29 cellular contexts compared by ENCODE assay signal in the genomic region with DNA sequence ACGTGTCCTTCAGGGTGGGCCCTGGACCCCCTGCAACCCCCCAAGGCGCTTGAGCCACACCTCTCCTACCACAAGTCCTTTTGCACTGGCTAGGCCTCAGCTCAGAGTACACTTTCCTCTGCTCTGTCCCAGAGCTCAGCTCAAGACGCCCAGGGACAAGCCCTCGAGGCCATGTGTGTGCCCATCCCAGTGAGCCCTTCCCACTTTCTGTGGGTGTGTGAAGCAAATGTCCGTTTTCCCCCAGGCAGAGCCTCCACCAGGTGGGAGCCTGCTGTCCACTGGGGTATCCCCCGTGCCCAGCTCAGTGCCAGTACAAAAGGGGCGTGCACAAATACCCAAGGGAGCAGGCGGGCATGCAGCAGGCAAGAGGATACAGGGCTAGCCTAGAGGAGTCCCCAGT. TPM values are rescaled to one million over a fixed set of nuclear protein-coding genes. Genes with fewer than 3 reads are reported as not detected.
"Had no signal": no experiment of that assay in that cellular context is flagged by ENCODE, and none has a peak within 500 bp of the region (broad histone marks: within the 10 kb centered on the region; RNA-seq: fewer than 3 reads in every experiment).

No MANE protein-coding gene starts in this region.

- DNase-seq: activated CD4-positive, alpha-beta T cell treated with anti-CD3 and anti-CD28 coated beads, Interleukin-2, amount 10 ng/mL, durations not matched to agents 24 days and 14 days; activated CD4-positive, alpha-beta T cell treated with anti-CD3 and anti-CD28 coated beads, Interleukin-2, amount 50 U/mL, for 4 hours; activated CD8-positive, alpha-beta T cell treated with anti-CD3 and anti-CD28 coated beads for 36 hours; activated gamma-delta T cell; activated naive CD4-positive, alpha-beta T cell treated with Interleukin-2 at 50 U/mL for 16 hours; activated naive CD8-positive, alpha-beta T cell treated with anti-CD3 and anti-CD28 coated beads, Interleukin-2, amount 10 ng/mL, durations not matched to agents 7 days and 5 days; activated T-cell treated with anti-CD3 and anti-CD28 coated beads, Interleukin-2, amount 50 U/mL, for 1 hour; body of pancreas; MM.1S; NCI-H1092 treated with DMSO at 0.1 percent for 48 hours; NCI-H1417; NCI-H146; NCI-H187; NCI-H2029 treated with DMSO at 0.1 percent for 48 hours; NCI-H2107; NCI-H2171; NCI-H510A; NCI-H526; NCI-H748 treated with DMSO at 0.1 percent for 48 hours; NK-92 treated with Interleukin-12 subunit alpha and Interleukin-12 subunit beta, amount 100 ng/mL, for 24 hours; SHP77; SJCRH30; T1000 had no signal

- H3K4me3 ChIP-seq: body of pancreas, breast epithelium, SJCRH30, SK-N-MC had no signal

- H3K27ac ChIP-seq: breast epithelium, KMS-11, SJCRH30, SK-N-MC had no signal

- H3K4me2 ChIP-seq: KMS-11 had no signal

- H3K36me3 ChIP-seq: breast epithelium, SJCRH30 had no signal

- H3K4me1 ChIP-seq: breast epithelium, SJCRH30 had no signal

- FAIRE-seq: astrocyte had no signal

- H3K9me3 ChIP-seq: body of pancreas, breast epithelium, SJCRH30 had no signal

- H3K27me3 ChIP-seq: body of pancreas, breast epithelium, SJCRH30 had no signal

- ATAC-seq: activated CD8-positive, alpha-beta T cell treated with anti-CD3 and anti-CD28 coated beads for 36 hours; body of pancreas had no signal

- H3K9ac ChIP-seq: KMS-11 had no signal

RNA-seq across cellular contexts. Expression of gene KIFC3, which starts 18.4 kb away (rescaled TPM):
- total RNA-seq: T-helper 1 cell treated with Interleukin-12 subunit alpha and Interleukin-12 subunit beta and Interleukin-4 antibody, amounts not matched to agents 30 ng/mL and 1 ng/mL, for 36 hours; T-helper 2 cell treated with Interferon-gamma antibody and Interleukin-4, amounts not matched to agents 100 ng/mL and 5 ng/mL, for 36 hours had no signal
